Comparison of ENCODE assay signal across 8 cellular contexts in the genomic region with DNA sequence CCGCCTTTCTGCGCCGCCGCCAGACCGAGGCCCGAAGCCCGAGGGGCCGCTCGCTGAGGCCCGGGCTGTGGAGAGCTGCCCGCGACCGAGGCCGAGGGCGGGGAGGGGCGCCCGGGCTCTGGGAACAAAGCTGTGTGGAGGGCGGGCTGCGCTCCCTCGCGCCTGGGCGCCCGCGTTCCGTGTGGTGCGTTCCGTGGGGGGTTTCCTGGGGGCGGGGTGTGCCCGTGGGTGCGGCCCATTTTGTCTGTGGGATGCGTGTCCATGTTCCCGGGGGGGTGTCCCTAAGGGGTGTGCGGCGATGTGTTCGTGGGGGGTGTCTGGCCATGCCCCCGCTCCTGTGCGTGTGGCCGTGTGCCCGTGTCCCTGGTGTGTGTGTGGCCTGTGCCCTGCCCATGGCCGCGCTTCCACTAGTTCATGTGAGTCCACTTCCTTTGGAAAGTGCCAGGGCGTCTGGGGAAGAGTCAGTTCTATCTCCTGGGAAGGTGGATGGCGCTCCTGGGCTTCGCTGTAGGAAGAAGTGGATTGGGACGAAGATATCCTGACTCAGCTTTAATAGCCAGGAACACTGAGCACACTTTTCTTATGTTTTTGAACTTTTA. TPM values are rescaled to one million over a fixed set of nuclear protein-coding genes. Genes with fewer than 3 reads are reported as not detected.
DNase-seq lines count a peak whose midpoint lies in the region; ATAC-seq and TF ChIP-seq lines count a peak whose summit lies in the region.

No MANE protein-coding gene starts in this region.

- no peaks in the 10 kb centered on the region for H3F3A ChIP-seq in SU-DHL-6 (ENCODE audit: insufficient read depth)

- H3K4me2 ChIP-seq in SU-DHL-6 (ENCODE audit: low read depth, low read length, poor library complexity, severe bottlenecking): peak overlapping the region; percentile 64

- H3K36me3 ChIP-seq in SU-DHL-6 (ENCODE audit: low read length): no peaks in the 10 kb centered on the region
- H3K36me3 ChIP-seq in ascending aorta: peaks cover 15 to 27% of the 10 kb centered on the region in 2 donors

- H4K20me1 ChIP-seq in SU-DHL-6 (ENCODE audit: low read depth, low read length): peaks cover 6% of the 10 kb centered on the region; the same call in 1 of the 2 replicates

- intact Hi-C loops in ascending aorta (cut with DNase I): loop anchor here (1.0 to 5.0 kb wide), 3 partner anchors 28 to 94 kb away; a partner anchor contains a TSS

- DNase-seq in GM12865 (ENCODE audit: low read depth): peak; percentile 48
- peak in 1 of 2 donors; percentile 71 for DNase-seq in ascending aorta (ENCODE audit: low spot score in 2 of 2)
- peak; percentile 10 to 31 for DNase-seq in stimulated activated CD4-positive, alpha-beta T cell treated with anti-CD3 and anti-CD28 coated beads, Interleukin-12 subunit alpha, Interleukin-12 subunit beta, amount 100 ng/mL, for 24 hours (ENCODE audit: low read depth in 2 of 2)
- no peak for DNase-seq in SKM-1 treated with dmso at 0.1 percent for 144 hours (lab: John Stamatoyannopoulos, UW; ENCODE audit: unreplicated experiment)
- DNase-seq in GF-D8 (lab: John Stamatoyannopoulos, UW): no peak

- H3K4me3 ChIP-seq in GM12865 (ENCODE audit: low read depth, low read length) (peak overlapping the region; percentile 64), SU-DHL-6 (ENCODE audit: insufficient read depth, low read length, poor library complexity, severe bottlenecking) (peak overlapping the region; percentile 92), ascending aorta (peak overlapping the region; percentile 70 to 90), iPS-18c (ENCODE audit: insufficient read depth, low read depth, low read length) (peak overlapping the region; percentile 89)

- peak overlapping the region; percentile 36 for H2AFZ ChIP-seq in SU-DHL-6 (ENCODE audit: low read depth, low read length, severe bottlenecking)

- peak; percentile 19 for ATAC-seq in HG03135 (IDR thresholded peaks at IDR 0.05; ENCODE audit: unreplicated experiment)

- H3K9me2 ChIP-seq in SU-DHL-6 (replicated peaks; ENCODE audit: insufficient read depth, low read length): no peaks in the 10 kb centered on the region

- H3K79me2 ChIP-seq in SU-DHL-6 (ENCODE audit: insufficient read depth, low read length): peaks cover 52% of the 10 kb centered on the region

- H3K27ac ChIP-seq in SU-DHL-6 (ENCODE audit: low read depth, low read length): peak overlapping the region; percentile 59
- peak overlapping the region; percentile 35 to 59 for H3K27ac ChIP-seq in ascending aorta

- H3K27me3 ChIP-seq in SU-DHL-6 (ENCODE audit: low read length) (no peaks in the 10 kb centered on the region), ascending aorta (no peaks in the 10 kb centered on the region)

- no peak for TF ChIP-seq CTCF in GM12865 (IDR thresholded peaks at IDR 0.05; ENCODE audit: insufficient read depth, low read depth, low read length, missing control alignments)
- no peak for TF ChIP-seq CTCF in SU-DHL-6 (IDR thresholded peaks at IDR 0.05; ENCODE audit: insufficient read depth, low read length, poor library complexity, severe bottlenecking)
- no peak for TF ChIP-seq CTCF in ascending aorta (IDR thresholded peaks at IDR 0.05)

- H3K4me1 ChIP-seq in ascending aorta: peaks cover 0 to 3% of the 10 kb centered on the region in 2 donors

- H3K9ac ChIP-seq in SU-DHL-6 (ENCODE audit: low read length): peak overlapping the region; percentile 98

- H3K9me3 ChIP-seq in SU-DHL-6 (ENCODE audit: insufficient read depth, low read length): no peaks in the 10 kb centered on the region
- H3K9me3 ChIP-seq in ascending aorta: no peaks in the 10 kb centered on the region
- no peaks in the 10 kb centered on the region for H3K9me3 ChIP-seq in iPS-18c (ENCODE audit: control insufficient read depth, insufficient read depth, low read length)

RNA-seq across cellular contexts. Expression of a gene that starts 0.5 kb away (rescaled TPM):
- 18.3 TPM for total RNA-seq in ascending aorta

RNA-seq across cellular contexts. Expression of a gene that starts 27.4 kb away (rescaled TPM):
- 57.4 TPM for total RNA-seq in ascending aorta

Comparison
In these comparisons a context has a peak if more than half of its experiments do, and no peak if none do; other contexts are left out.
1. DNase-seq: peak in GM12865 (single experiment) and stimulated activated CD4-positive, alpha-beta T cell treated with anti-CD3 and anti-CD28 coated beads, Interleukin-12 subunit alpha, Interleukin-12 subunit beta, amount 100 ng/mL, for 24 hours (2 of 2); none in SKM-1 treated with dmso at 0.1 percent for 144 hours (single experiment) and GF-D8 (single experiment).
2. Peak in every context shown above with its lines, with median percentiles within 50 percentile points of each other: H3K4me3 ChIP-seq.